ENCODE assay signal across 11 cellular contexts in genomic region chr20:63846128-63846771, GRCh38. TPM values are rescaled to one million over a fixed set of nuclear protein-coding genes. Genes with fewer than 3 reads are reported as not detected.
DNase-seq lines count a peak whose midpoint lies in the region; ATAC-seq, FAIRE-seq and TF ChIP-seq lines count a peak whose summit lies in the region.
"Had no signal": no experiment of that assay in that cellular context is flagged by ENCODE, and none has a peak within 500 bp of the region (broad histone marks: within the 10 kb centered on the region; RNA-seq: fewer than 3 reads in every experiment).

No MANE protein-coding gene starts in this region.

- POLR2A ChIA-PET in activated CD4-positive, alpha-beta T cell treated with anti-CD3 and anti-CD28 coated beads, Interleukin-2, amount 10 ng/mL, durations not matched to agents 7 days and 5 days (lab: Charles Lee), result no interaction called here

- H3K4me3 Mint-ChIP-seq in activated CD4-positive, alpha-beta T cell treated with anti-CD3 and anti-CD28 coated beads, Interleukin-2, amount 10 ng/mL, durations not matched to agents 7 days and 5 days, result no peak overlapping the region
- H3K4me3 Mint-ChIP-seq: central memory CD8-positive, alpha-beta T cell had no signal

- H3K4me1 ChIP-seq in body of pancreas, result peaks cover 7% of the 10 kb centered on the region

- H3K9me3 Mint-ChIP-seq in activated CD4-positive, alpha-beta T cell treated with anti-CD3 and anti-CD28 coated beads, Interleukin-2, amount 10 ng/mL, durations not matched to agents 7 days and 5 days, result no peaks in the 10 kb centered on the region
- H3K9me3 Mint-ChIP-seq: central memory CD8-positive, alpha-beta T cell had no signal

- H3K36me3 Mint-ChIP-seq in activated CD4-positive, alpha-beta T cell treated with anti-CD3 and anti-CD28 coated beads, Interleukin-2, amount 10 ng/mL, durations not matched to agents 7 days and 5 days (ENCODE audit: low read depth), result no peaks in the 10 kb centered on the region

- peak; percentile 28 for ATAC-seq in body of pancreas
- peak; percentile 68 for ATAC-seq in left lobe of liver
- no peak for ATAC-seq in GM21447 (IDR thresholded peaks at IDR 0.05; ENCODE audit: unreplicated experiment)

- no peak for TF ChIP-seq POLR2A in body of pancreas (IDR thresholded peaks at IDR 0.05)

- peak overlapping the region in 1 of 4 donors; percentile 34 for H3K27ac ChIP-seq in body of pancreas
- H3K27ac ChIP-seq: SJSA1 had no signal

- 7% methylated on average over 3 to 24 of the region's 24 CpGs for WGBS in body of pancreas, 2 donors

- no peak for FAIRE-seq in urothelium cell line (lab: Jason Lieb, UNC)

- H3K9me3 ChIP-seq in body of pancreas, result no peaks in the 10 kb centered on the region
- H3K9me3 ChIP-seq: SJSA1 had no signal

- no peaks in the 10 kb centered on the region for H3K36me3 ChIP-seq in body of pancreas (replicated peaks in 1 of 2; ENCODE audit: insufficient read depth in 1 of 2, low read depth in 2 of 2)
- H3K36me3 ChIP-seq: SJSA1 had no signal

- TF ChIP-seq CTCF in body of pancreas (IDR thresholded peaks at IDR 0.05), result no peak

- no peak overlapping the region for H3K4me3 ChIP-seq in body of pancreas
- H3K4me3 ChIP-seq: SJSA1, skin epidermis had no signal

- peak overlapping the region; percentile 54 for H3K27ac Mint-ChIP-seq in activated CD4-positive, alpha-beta T cell treated with anti-CD3 and anti-CD28 coated beads, Interleukin-2, amount 10 ng/mL, durations not matched to agents 7 days and 5 days

- intact Hi-C loops in body of pancreas (cut with DNase I), result no loop called here

- H3K27me3 Mint-ChIP-seq in activated CD4-positive, alpha-beta T cell treated with anti-CD3 and anti-CD28 coated beads, Interleukin-2, amount 10 ng/mL, durations not matched to agents 7 days and 5 days, result peaks cover 41% of the 10 kb centered on the region

- CTCF ChIA-PET in activated CD4-positive, alpha-beta T cell treated with anti-CD3 and anti-CD28 coated beads, Interleukin-2, amount 10 ng/mL, durations not matched to agents 7 days and 5 days (lab: Charles Lee), result no interaction called here

- peaks cover 24% of the 10 kb centered on the region for H3K4me1 Mint-ChIP-seq in activated CD4-positive, alpha-beta T cell treated with anti-CD3 and anti-CD28 coated beads, Interleukin-2, amount 10 ng/mL, durations not matched to agents 7 days and 5 days

- no peak for DNase-seq in activated CD4-positive, alpha-beta T cell treated with anti-CD3 and anti-CD28 coated beads, Interleukin-2, amount 10 ng/mL, durations not matched to agents 7 days and 5 days
- no peak for DNase-seq in activated CD4-positive, alpha-beta T cell treated with anti-CD3 and anti-CD28 coated beads for 4 hours
- DNase-seq in body of pancreas (no peak), left lobe of liver (ENCODE audit: low spot score) (peak; percentile 66), urothelium cell line (ENCODE audit: low spot score) (peak; percentile 61), NOMO-1 (lab: John Stamatoyannopoulos, UW; ENCODE audit: unreplicated experiment in 2 of 2) (no peak)
- no peak for DNase-seq in activated CD4-positive, alpha-beta T cell treated with anti-CD3 and anti-CD28 coated beads, Interleukin-2, amount 50 U/mL, for 48 hours

- peaks cover 0 to 20% of the 10 kb centered on the region in 2 donors for H3K27me3 ChIP-seq in body of pancreas

RNA-seq across cellular contexts. Expression of gene ABHD16B, which starts 15.0 kb away (rescaled TPM):
- not detected for total RNA-seq in activated CD4-positive, alpha-beta T cell treated with anti-CD3 and anti-CD28 coated beads, Interleukin-2, amount 10 ng/mL, durations not matched to agents 7 days and 5 days
- total RNA-seq in body of pancreas, result not detected
- not detected for total RNA-seq in left lobe of liver
- total RNA-seq: SJSA1 had no signal

RNA-seq across cellular contexts. Expression of gene ZBTB46, which starts 15.2 kb away (rescaled TPM):
- not detected for total RNA-seq in activated CD4-positive, alpha-beta T cell treated with anti-CD3 and anti-CD28 coated beads, Interleukin-2, amount 10 ng/mL, durations not matched to agents 7 days and 5 days
- total RNA-seq in body of pancreas (1 to 10 TPM; 4.3 to 5.4 TPM), left lobe of liver (4.7 TPM)

RNA-seq across cellular contexts. Expression of gene TPD52L2, which starts 18.8 kb away (rescaled TPM):
- total RNA-seq in activated CD4-positive, alpha-beta T cell treated with anti-CD3 and anti-CD28 coated beads, Interleukin-2, amount 10 ng/mL, durations not matched to agents 7 days and 5 days, result 10 to 100 TPM; 39.6 to 41.6 TPM
- total RNA-seq in body of pancreas (10 to 100 TPM; 31.4 to 47.1 TPM), left lobe of liver (17.3 TPM)

RNA-seq across cellular contexts. Expression of gene DNAJC5, which starts 48.7 kb away (rescaled TPM):
- 10 to 100 TPM; 54.0 to 58.7 TPM for total RNA-seq in activated CD4-positive, alpha-beta T cell treated with anti-CD3 and anti-CD28 coated beads, Interleukin-2, amount 10 ng/mL, durations not matched to agents 7 days and 5 days
- total RNA-seq in body of pancreas (10 to 100 TPM; 32.9 to 44.2 TPM), left lobe of liver (17.8 TPM)

Comparison
In these comparisons a context has a peak if more than half of its experiments do, and no peak if none do; other contexts are left out.
1. DNase-seq: peak in left lobe of liver (single experiment) and urothelium cell line (single experiment); none in activated CD4-positive, alpha-beta T cell treated with anti-CD3 and anti-CD28 coated beads, Interleukin-2, amount 10 ng/mL, durations not matched to agents 7 days and 5 days (single experiment), activated CD4-positive, alpha-beta T cell treated with anti-CD3 and anti-CD28 coated beads for 4 hours (0 of 2), body of pancreas (0 of 4), activated CD4-positive, alpha-beta T cell treated with anti-CD3 and anti-CD28 coated beads, Interleukin-2, amount 50 U/mL, for 48 hours (0 of 2) and NOMO-1 (0 of 2).